Comparison of ENCODE assay signal across 13 cellular contexts in genomic region chr10:95243318-95243617, GRCh38. TPM values are rescaled to one million over a fixed set of nuclear protein-coding genes. Genes with fewer than 3 reads are reported as not detected.
DNase-seq lines count a peak whose midpoint lies in the region; ATAC-seq, FAIRE-seq and TF ChIP-seq lines count a peak whose summit lies in the region.
"Had no signal": no experiment of that assay in that cellular context is flagged by ENCODE, and none has a peak within 500 bp of the region (broad histone marks: within the 10 kb centered on the region; RNA-seq: fewer than 3 reads in every experiment).

No MANE protein-coding gene starts in this region.

- H2AFZ ChIP-seq in KMS-11 (ENCODE audit: low read depth) (no peak overlapping the region), H1 (ENCODE audit: low read length) (no peak overlapping the region)
- H2AFZ ChIP-seq: PC-9 had no signal

- H3K27me3 ChIP-seq in Caco-2 (replicated peaks; ENCODE audit: control insufficient read depth, insufficient read depth, low read length), result no peaks in the 10 kb centered on the region
- no peaks in the 10 kb centered on the region for H3K27me3 ChIP-seq in KMS-11 (ENCODE audit: insufficient read depth, low read depth)
- no peaks in the 10 kb centered on the region for H3K27me3 ChIP-seq in H1 (replicated peaks in 1 of 4; ENCODE audit: control insufficient read depth in 3 of 4, extremely low read depth in 1 of 4, insufficient read depth in 3 of 4, low read length in 3 of 4)
- H3K27me3 ChIP-seq in small intestine (ENCODE audit: control insufficient read depth in 2 of 2, insufficient read depth in 2 of 2, low read length in 2 of 2), result no peaks in the 10 kb centered on the region

- H3K4me1 ChIP-seq in Caco-2 (peaks cover 17% of the 10 kb centered on the region), KMS-11 (ENCODE audit: low read depth, poor library complexity, severe bottlenecking) (peaks cover 82% of the 10 kb centered on the region), H1 (replicated peaks in 1 of 4; ENCODE audit: control insufficient read depth in 3 of 4, insufficient read depth in 4 of 4, low read length in 3 of 4) (peaks cover 0 to 4% (median 0%) of the 10 kb centered on the region in 4 experiments; a peak in 3 of 7 replicates), small intestine (ENCODE audit: control insufficient read depth in 2 of 2, insufficient read depth in 1 of 2, low read depth in 1 of 2, low read length in 1 of 2) (no peaks in the 10 kb centered on the region)
- H3K4me1 ChIP-seq: HAP-1 had no signal

- no peak overlapping the region for H3K4ac ChIP-seq in H1 (replicated peaks; ENCODE audit: insufficient read length, low read depth, low read length)

- H3K9me3 ChIP-seq in Caco-2 (no peaks in the 10 kb centered on the region), H1 (ENCODE audit: insufficient read depth in 2 of 2, low read depth in 1 of 2, low read length in 1 of 2) (peaks cover 0 to 3% of the 10 kb centered on the region in 2 experiments; a peak in 1 of 4 replicates), small intestine (ENCODE audit: control insufficient read depth, low read depth) (no peaks in the 10 kb centered on the region)
- H3K9me3 ChIP-seq: HAP-1 had no signal

- H4K5ac ChIP-seq in H1 (ENCODE audit: insufficient read length, low read depth, low read length), result no peak overlapping the region

- no peak overlapping the region for H4K8ac ChIP-seq in H1 (ENCODE audit: extremely low read depth, insufficient read depth, low read length)

- H3K4me1 Mint-ChIP-seq in Caco-2 (ENCODE audit: low read depth, unreplicated experiment), result peaks cover 14% of the 10 kb centered on the region
- peaks cover 32% of the 10 kb centered on the region for H3K4me1 Mint-ChIP-seq in stimulated activated memory B cell treated with anti-CD40 and anti-IgM and Interleukin-4, amounts not matched to agents 10 μg/mL and 1 μg/mL and 100 μg/mL, for 72 hours

- no peaks in the 10 kb centered on the region for H3K27me3 Mint-ChIP-seq in Caco-2 (ENCODE audit: insufficient read depth, unreplicated experiment)
- no peaks in the 10 kb centered on the region for H3K27me3 Mint-ChIP-seq in stimulated activated memory B cell treated with anti-CD40 and anti-IgM and Interleukin-4, amounts not matched to agents 10 μg/mL and 1 μg/mL and 100 μg/mL, for 72 hours

- H2BK12ac ChIP-seq in H1 (ENCODE audit: low read depth, low read length), result no peak overlapping the region

- FAIRE-seq in H1 (lab: Jason Lieb, UNC) (no peak), small intestine (lab: Jason Lieb, UNC) (no peak)
- FAIRE-seq: GM12878, HTR-8/SVneo had no signal

- 0 out of 2 replicates have a peak overlapping the region, but pooled peaks have one; percentile 43 for H3K18ac ChIP-seq in H1 (ENCODE audit: extremely low read depth, low read length)

- H2AK5ac ChIP-seq in H1 (ENCODE audit: low read depth, low read length), result no peak overlapping the region

- DNase-seq in Caco-2 (no peak), H1 (ENCODE audit: low read depth in 1 of 2, low spot score in 2 of 2) (no peak), SK-N-DZ (ENCODE audit: low spot score) (no peak), small intestine (no peak)
- DNase-seq: NCI-H1092 had no signal

- H3K4me2 ChIP-seq in KMS-11 (peak overlapping the region; percentile 11; the same call in 1 of the 2 replicates), H1 (ENCODE audit: insufficient read depth in 1 of 2, low read depth in 2 of 2, low read length in 2 of 2) (no peak overlapping the region)
- H3K4me2 ChIP-seq: PC-9 had no signal

- peak overlapping the region; percentile 50 for H3K27ac Mint-ChIP-seq in Caco-2 (ENCODE audit: unreplicated experiment)
- H3K27ac Mint-ChIP-seq in stimulated activated memory B cell treated with anti-CD40 and anti-IgM and Interleukin-4, amounts not matched to agents 10 μg/mL and 1 μg/mL and 100 μg/mL, for 72 hours, result peak overlapping the region; percentile 34

- H2BK20ac ChIP-seq in H1 (ENCODE audit: low read length), result peak overlapping the region; percentile 98; the same call in 1 of the 2 replicates

- no peaks in the 10 kb centered on the region for H3K9me3 Mint-ChIP-seq in Caco-2 (ENCODE audit: unreplicated experiment)
- H3K9me3 Mint-ChIP-seq in stimulated activated memory B cell treated with anti-CD40 and anti-IgM and Interleukin-4, amounts not matched to agents 10 μg/mL and 1 μg/mL and 100 μg/mL, for 72 hours, result no peaks in the 10 kb centered on the region

- H3K23ac ChIP-seq in H1 (ENCODE audit: insufficient read length), result no peak overlapping the region

- H2BK5ac ChIP-seq in H1 (ENCODE audit: low read depth, low read length), result peak overlapping the region; percentile 61; the same call in 1 of the 2 replicates

- H3K9ac ChIP-seq in KMS-11 (no peak overlapping the region), H1 (replicated peaks in 1 of 4; ENCODE audit: extremely low read depth in 1 of 4, low read depth in 3 of 4, low read length in 3 of 4) (no peak overlapping the region)

- CTCF ChIA-PET in Caco-2 (lab: Charles Lee) (interaction anchor here (0.9 to 2.5 kb wide), 9 partner anchors 11 to 279 kb away, joined by 3 to 21 read pairs (median 4); no protein-coding TSS in a partner anchor), H1 (lab: Charles Lee; ENCODE audit: partially characterized antibody) (interaction anchor here (0.7 to 16.4 kb wide), 62 partner anchors 8 to 621 kb away, joined by 3 to 363 read pairs (median 6); partner anchors contain the start of genes ACSM6 and PDLIM1)

- H3K36me3 ChIP-seq in Caco-2 (ENCODE audit: control insufficient read depth, insufficient read depth, low read length), result peaks cover 14% of the 10 kb centered on the region
- H3K36me3 ChIP-seq in KMS-11 (ENCODE audit: insufficient read depth), result no peaks in the 10 kb centered on the region
- H3K36me3 ChIP-seq in H1 (ENCODE audit: control insufficient read depth in 2 of 4, insufficient read depth in 4 of 4, low read length in 3 of 4), result peaks cover 7 to 53% (median 30%) of the 10 kb centered on the region in 4 experiments
- peaks cover 4 to 6% of the 10 kb centered on the region in 2 donors for H3K36me3 ChIP-seq in small intestine (ENCODE audit: control insufficient read depth in 2 of 2, insufficient read depth in 2 of 2, low read length in 2 of 2)

- H3K23me2 ChIP-seq in H1 (ENCODE audit: low read depth, low read length), result no peaks in the 10 kb centered on the region

- H3K4me3 ChIP-seq in Caco-2 (ENCODE audit: low read depth, low read length) (no peak overlapping the region), KMS-11 (IDR thresholded peaks at IDR 0.05; ENCODE audit: insufficient read depth, low read depth, low read length) (no peak overlapping the region), H1 (ENCODE audit: extremely low read depth in 1 of 4, insufficient read depth in 2 of 4, low read depth in 3 of 4, low read length in 4 of 4) (no peak overlapping the region), small intestine (ENCODE audit: low read depth in 1 of 2, low read length in 2 of 2) (no peak overlapping the region)
- H3K4me3 ChIP-seq: GM12878, HAP-1, PC-9 had no signal

- no peak overlapping the region for H3K27ac ChIP-seq in KMS-11
- no peak overlapping the region for H3K27ac ChIP-seq in H1 (ENCODE audit: low read depth, low read length)
- no peak overlapping the region for H3K27ac ChIP-seq in small intestine (ENCODE audit: low read depth in 1 of 2, low read length in 1 of 2)
- H3K27ac ChIP-seq: PC-9 had no signal

- H3K79me2 ChIP-seq in KMS-11 (ENCODE audit: insufficient read depth, low read depth) (no peaks in the 10 kb centered on the region), H1 (ENCODE audit: control insufficient read depth in 1 of 2, insufficient read depth in 2 of 2, low read length in 2 of 2) (peaks cover 0 to 15% of the 10 kb centered on the region in 2 experiments; a peak in 1 of 4 replicates)

- H4K91ac ChIP-seq in H1 (replicated peaks; ENCODE audit: insufficient read length, low read length), result no peak overlapping the region

- no peak overlapping the region for H3K4me3 Mint-ChIP-seq in Caco-2 (ENCODE audit: unreplicated experiment)
- H3K4me3 Mint-ChIP-seq in stimulated activated memory B cell treated with anti-CD40 and anti-IgM and Interleukin-4, amounts not matched to agents 10 μg/mL and 1 μg/mL and 100 μg/mL, for 72 hours, result no peak overlapping the region

- POLR2A ChIA-PET in Caco-2 (lab: Charles Lee), result interaction anchor here (0.6 kb wide), 1 partner anchor 28 kb away, joined by 3 read pairs; no protein-coding TSS in a partner anchor
- POLR2A ChIA-PET in H1 (lab: Charles Lee; ENCODE audit: partially characterized antibody), result interaction anchor here (1.1 to 6.6 kb wide), 8 partner anchors 12 to 123 kb away, joined by 3 to 57 read pairs (median 3); no protein-coding TSS in a partner anchor

- no peak overlapping the region for H3K14ac ChIP-seq in H1 (ENCODE audit: insufficient read length)

- WGBS in H1 (ENCODE audit: extremely low coverage in 1 of 2, insufficient coverage in 1 of 2, insufficient read length in 1 of 2, insufficient replicate concordance in 2 of 2, low coverage in 1 of 2, low lambda C conversion rate in 2 of 2, missing lambda C conversion rate in 1 of 2), 2 experiments, result 80% methylated on average over 3 of the region's 3 CpGs; no CpG with 5 or more reads in 1 of the 2 experiments
- 63 to 68% (median 68%) methylated on average over 3 of the region's 3 CpGs for WGBS in small intestine, 3 donors

- no peak overlapping the region for H2BK15ac ChIP-seq in H1 (ENCODE audit: low read length)

- no peak overlapping the region for H3K56ac ChIP-seq in H1 (replicated peaks; ENCODE audit: insufficient read length, low read depth, low read length)

- ATAC-seq in stimulated activated memory B cell treated with anti-CD40 and anti-IgM and Interleukin-4, amounts not matched to agents 10 μg/mL and 1 μg/mL and 100 μg/mL, for 72 hours, result no peak
- ATAC-seq in HG03565 (IDR thresholded peaks at IDR 0.05; ENCODE audit: unreplicated experiment), result no peak
- ATAC-seq: GM12878, Right ventricle myocardium inferior had no signal

- no TSS peak for BruUV-seq in Caco-2 (replicated peaks; lab: Mats Ljungman, UMichigan)

- peaks cover 98% of the 10 kb centered on the region for H3K36me3 Mint-ChIP-seq in Caco-2 (ENCODE audit: insufficient read depth, unreplicated experiment)
- peaks cover 54% of the 10 kb centered on the region for H3K36me3 Mint-ChIP-seq in stimulated activated memory B cell treated with anti-CD40 and anti-IgM and Interleukin-4, amounts not matched to agents 10 μg/mL and 1 μg/mL and 100 μg/mL, for 72 hours

- no peaks in the 10 kb centered on the region; the same call in 1 of the 2 replicates for H3K79me1 ChIP-seq in H1 (ENCODE audit: low read depth, low read length)

- TF ChIP-seq CTCF in Caco-2 (IDR thresholded peaks at IDR 0.05; ENCODE audit: insufficient read depth in 1 of 2, low read depth in 1 of 2, low read length in 1 of 2, severe bottlenecking in 1 of 2, unreplicated experiment in 1 of 2) (no peak), KMS-11 (conservative IDR thresholded peaks at IDR 0.05; ENCODE audit: low read depth, low read length) (0 out of 2 replicates have a peak, but pooled peaks have one; percentile 18), H1 (IDR thresholded peaks at IDR 0.05; ENCODE audit: control extremely low read depth in 1 of 3, insufficient read depth in 1 of 3, low read depth in 1 of 3, low read length in 3 of 3) (no peak)

- TF ChIP-seq RAD21 in H1 (IDR thresholded peaks at IDR 0.05 in 1 of 2, conservative IDR thresholded peaks at IDR 0.05 in 1 of 2; ENCODE audit: low read depth in 2 of 2, low read length in 2 of 2), result no peak

- intact Hi-C loops in Caco-2 (cut with micrococcal nuclease; ENCODE audit: unreplicated experiment), result loop anchor here (1.0 to 5.0 kb wide), 4 partner anchors 60 to 613 kb away; no protein-coding TSS in a partner anchor

- TF ChIP-seq EP300 in H1 (IDR thresholded peaks at IDR 0.05; ENCODE audit: borderline replicate concordance in 1 of 2, low read depth in 2 of 2, low read length in 2 of 2), result no peak

- no peak for TF ChIP-seq POLR2A in H1 (IDR thresholded peaks at IDR 0.05; ENCODE audit: control extremely low read depth in 1 of 2, low read depth in 2 of 2, low read length in 2 of 2)

- H4K20me1 ChIP-seq in KMS-11 (ENCODE audit: insufficient read depth) (0 out of 2 replicates have a peak, but pooled peaks cover 2% of the 10 kb centered on the region), H1 (replicated peaks in 1 of 2; ENCODE audit: control insufficient read depth in 1 of 2, insufficient read depth in 2 of 2, low read length in 2 of 2) (no peaks in the 10 kb centered on the region)

- no peak overlapping the region for H2BK120ac ChIP-seq in H1 (replicated peaks; ENCODE audit: low read depth, low read length)

RNA-seq across cellular contexts. Expression of gene PDLIM1, which starts 47.5 kb away (rescaled TPM):
- 417 and 506 TPM in 2 replicates for total RNA-seq in Caco-2 (2022)
- total RNA-seq in H1 (2021; fragmentation: NEBNext Ultra II Directional; extraction: Animal tissue kit (Norgen Biotek cat#: 25700)), result 245 and 264 TPM in 2 replicates
- polyA plus RNA-seq in H1 (2011; rRNA removed), result 169 and 199 TPM in 2 replicates
- 145 TPM for polyA plus RNA-seq in H1 (2011; cell fraction: cytosol; rRNA removed)
- polyA plus RNA-seq in H1 (2011; cell fraction: nucleus; rRNA removed), result 149 TPM
- 232 to 293 TPM (median 265 TPM) in 4 replicates for polyA plus RNA-seq in H1 (2012, experiment 1 of 2)
- 278 TPM for polyA plus RNA-seq in H1 (2012, experiment 2 of 2)
- polyA plus RNA-seq in H1 (2013, experiment 1 of 2), result 242 TPM
- 244 TPM for polyA plus RNA-seq in H1 (2013, experiment 2 of 2)
- polyA minus RNA-seq in H1 (2011; rRNA and poly(A)+ RNA removed), result 142 and 150 TPM in 2 replicates
- 109 TPM for polyA minus RNA-seq in H1 (2011; cell fraction: cytosol; rRNA and poly(A)+ RNA removed)
- 70.1 TPM for polyA minus RNA-seq in H1 (2011; cell fraction: nucleus; rRNA and poly(A)+ RNA removed)
- polyA plus RNA-seq in SK-N-DZ (2014; cell fraction: cytosol; rRNA removed), result 1.4 and 1.8 TPM in 2 replicates
- 0.59 TPM in 1 of 2 replicates, not detected in the other for polyA plus RNA-seq in SK-N-DZ (2014; cell fraction: nucleus; rRNA removed)
- polyA plus RNA-seq in small intestine, result 100 to 1,000 TPM; 206 to 572 (median 368) TPM

RNA-seq across cellular contexts. Expression of gene ACSM6, which starts 49.2 kb away (rescaled TPM):
- not detected in 2 replicates for total RNA-seq in Caco-2 (2022)
- 0.27 TPM in 1 of 2 replicates, not detected in the other for total RNA-seq in H1 (2021; fragmentation: NEBNext Ultra II Directional; extraction: Animal tissue kit (Norgen Biotek cat#: 25700))
- polyA plus RNA-seq in H1 (2011; rRNA removed), result 0.30 and 0.33 TPM in 2 replicates
- 0.28 TPM for polyA plus RNA-seq in H1 (2011; cell fraction: cytosol; rRNA removed)
- polyA plus RNA-seq in H1 (2011; cell fraction: nucleus; rRNA removed), result 0.34 TPM
- 0.11 to 0.14 TPM (median 0.13 TPM) in 3 of 4 replicates, not detected in the other for polyA plus RNA-seq in H1 (2012, experiment 1 of 2)
- polyA plus RNA-seq in H1 (2012, experiment 2 of 2), result not detected
- 0.20 TPM for polyA plus RNA-seq in H1 (2013, experiment 1 of 2)
- 0.18 TPM for polyA plus RNA-seq in H1 (2013, experiment 2 of 2)
- 0.41 TPM in 1 of 2 replicates, not detected in the other for polyA minus RNA-seq in H1 (2011; rRNA and poly(A)+ RNA removed)
- not detected for polyA minus RNA-seq in H1 (2011; cell fraction: cytosol; rRNA and poly(A)+ RNA removed)
- polyA minus RNA-seq in H1 (2011; cell fraction: nucleus; rRNA and poly(A)+ RNA removed), result not detected
- polyA plus RNA-seq in SK-N-DZ (2014; cell fraction: cytosol; rRNA removed), result not detected in 2 replicates
- not detected in 2 replicates for polyA plus RNA-seq in SK-N-DZ (2014; cell fraction: nucleus; rRNA removed)
- polyA plus RNA-seq in small intestine, result not detected
- total RNA-seq: GM12878, PC-9, Right ventricle myocardium inferior had no signal
